Comparison of ENCODE assay signal across 1 cellular context in the genomic region with DNA sequence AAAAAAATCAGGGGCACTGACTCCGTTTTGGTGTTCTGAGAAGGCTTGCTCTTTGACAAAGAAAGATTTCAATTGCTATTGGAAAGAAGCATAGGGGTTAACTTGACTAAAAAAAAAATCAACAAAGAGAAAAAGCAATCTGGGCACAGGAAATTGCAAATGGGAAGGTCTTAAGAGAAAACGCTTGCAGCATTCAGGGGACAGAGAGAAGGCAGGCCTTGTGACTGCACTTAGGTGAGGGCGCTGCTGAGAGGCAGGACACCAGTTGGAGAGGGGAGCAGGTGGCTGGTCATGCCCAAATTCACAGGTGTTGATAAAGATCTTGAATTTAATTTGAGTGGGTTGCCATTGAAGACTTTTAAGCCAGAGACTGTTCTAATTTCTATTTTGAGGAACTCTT.
TF ChIP-seq lines count a peak whose summit lies in the region.

No MANE protein-coding gene starts in this region.

TF ChIP-seq in WTC11, 78 proteins besides CTCF, POLR2A, EP300 and RAD21 (continued from another document):
- TF ChIP-seq AFF4 (CRISPR knock-in tag; IDR thresholded peaks at IDR 0.05; ENCODE audit: borderline replicate concordance) (no peak), GTF2I (CRISPR knock-in tag; conservative IDR thresholded peaks at IDR 0.05) (no peak), E2F5 (CRISPR knock-in tag; IDR thresholded peaks at IDR 0.05) (no peak), OVOL2 (CRISPR knock-in tag; IDR thresholded peaks at IDR 0.05; ENCODE audit: borderline replicate concordance) (no peak), ZNF532 (CRISPR knock-in tag; IDR thresholded peaks at IDR 0.05; ENCODE audit: borderline replicate concordance) (no peak), CREM (CRISPR knock-in tag; IDR thresholded peaks at IDR 0.05) (no peak), ZNF416 (CRISPR knock-in tag; IDR thresholded peaks at IDR 0.05) (no peak), SOX15 (CRISPR knock-in tag; IDR thresholded peaks at IDR 0.05) (no peak), NFE2L1 (CRISPR knock-in tag; IDR thresholded peaks at IDR 0.05) (no peak), FOXK1 (CRISPR knock-in tag; IDR thresholded peaks at IDR 0.05) (no peak), EMX1 (CRISPR knock-in tag; IDR thresholded peaks at IDR 0.05) (no peak), KAT7 (CRISPR knock-in tag; IDR thresholded peaks at IDR 0.05; ENCODE audit: borderline replicate concordance) (no peak), ESRRA (CRISPR knock-in tag; IDR thresholded peaks at IDR 0.05; ENCODE audit: borderline replicate concordance) (no peak)
- TF ChIP-seq, protein P1, sequence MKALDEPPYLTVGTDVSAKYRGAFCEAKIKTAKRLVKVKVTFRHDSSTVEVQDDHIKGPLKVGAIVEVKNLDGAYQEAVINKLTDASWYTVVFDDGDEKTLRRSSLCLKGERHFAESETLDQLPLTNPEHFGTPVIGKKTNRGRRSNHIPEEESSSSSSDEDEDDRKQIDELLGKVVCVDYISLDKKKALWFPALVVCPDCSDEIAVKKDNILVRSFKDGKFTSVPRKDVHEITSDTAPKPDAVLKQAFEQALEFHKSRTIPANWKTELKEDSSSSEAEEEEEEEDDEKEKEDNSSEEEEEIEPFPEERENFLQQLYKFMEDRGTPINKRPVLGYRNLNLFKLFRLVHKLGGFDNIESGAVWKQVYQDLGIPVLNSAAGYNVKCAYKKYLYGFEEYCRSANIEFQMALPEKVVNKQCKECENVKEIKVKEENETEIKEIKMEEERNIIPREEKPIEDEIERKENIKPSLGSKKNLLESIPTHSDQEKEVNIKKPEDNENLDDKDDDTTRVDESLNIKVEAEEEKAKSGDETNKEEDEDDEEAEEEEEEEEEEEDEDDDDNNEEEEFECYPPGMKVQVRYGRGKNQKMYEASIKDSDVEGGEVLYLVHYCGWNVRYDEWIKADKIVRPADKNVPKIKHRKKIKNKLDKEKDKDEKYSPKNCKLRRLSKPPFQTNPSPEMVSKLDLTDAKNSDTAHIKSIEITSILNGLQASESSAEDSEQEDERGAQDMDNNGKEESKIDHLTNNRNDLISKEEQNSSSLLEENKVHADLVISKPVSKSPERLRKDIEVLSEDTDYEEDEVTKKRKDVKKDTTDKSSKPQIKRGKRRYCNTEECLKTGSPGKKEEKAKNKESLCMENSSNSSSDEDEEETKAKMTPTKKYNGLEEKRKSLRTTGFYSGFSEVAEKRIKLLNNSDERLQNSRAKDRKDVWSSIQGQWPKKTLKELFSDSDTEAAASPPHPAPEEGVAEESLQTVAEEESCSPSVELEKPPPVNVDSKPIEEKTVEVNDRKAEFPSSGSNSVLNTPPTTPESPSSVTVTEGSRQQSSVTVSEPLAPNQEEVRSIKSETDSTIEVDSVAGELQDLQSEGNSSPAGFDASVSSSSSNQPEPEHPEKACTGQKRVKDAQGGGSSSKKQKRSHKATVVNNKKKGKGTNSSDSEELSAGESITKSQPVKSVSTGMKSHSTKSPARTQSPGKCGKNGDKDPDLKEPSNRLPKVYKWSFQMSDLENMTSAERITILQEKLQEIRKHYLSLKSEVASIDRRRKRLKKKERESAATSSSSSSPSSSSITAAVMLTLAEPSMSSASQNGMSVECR (CRISPR knock-in tag; IDR thresholded peaks at IDR 0.05; ENCODE audit: borderline replicate concordance): no peak
